Comparison of ENCODE assay signal across 1 cellular context in the genomic region with DNA sequence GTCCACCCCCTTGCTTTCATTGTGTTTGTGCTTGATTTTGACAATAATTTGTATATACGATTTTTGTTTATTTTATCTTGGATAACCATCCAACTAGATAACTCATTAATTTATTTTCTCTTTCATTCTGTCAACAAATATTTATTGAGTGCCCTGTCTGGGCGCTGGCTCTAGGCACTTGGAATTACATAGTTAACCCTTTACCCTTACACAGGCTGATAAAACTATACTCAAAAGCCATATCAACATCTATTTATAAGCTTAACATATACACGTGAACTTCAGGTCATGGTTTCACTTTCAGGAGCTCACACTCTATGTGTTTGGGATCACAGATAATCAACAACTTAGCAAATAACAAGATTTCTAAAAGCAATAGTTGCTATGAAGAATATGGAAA.
TF ChIP-seq lines count a peak whose summit lies in the region.

No MANE protein-coding gene starts in this region.

TF ChIP-seq in SK-N-SH treated with all-trans-retinoic acid at 6 μM for 48 hours, 23 proteins besides CTCF, POLR2A, EP300 and RAD21 (continued from another document):
- no peak for TF ChIP-seq BACH2 (CRISPR knock-in tag; IDR thresholded peaks at IDR 0.05; ENCODE audit: borderline replicate concordance)
- no peak for TF ChIP-seq ISL1 (CRISPR knock-in tag; IDR thresholded peaks at IDR 0.05)
- TF ChIP-seq, protein P1, sequence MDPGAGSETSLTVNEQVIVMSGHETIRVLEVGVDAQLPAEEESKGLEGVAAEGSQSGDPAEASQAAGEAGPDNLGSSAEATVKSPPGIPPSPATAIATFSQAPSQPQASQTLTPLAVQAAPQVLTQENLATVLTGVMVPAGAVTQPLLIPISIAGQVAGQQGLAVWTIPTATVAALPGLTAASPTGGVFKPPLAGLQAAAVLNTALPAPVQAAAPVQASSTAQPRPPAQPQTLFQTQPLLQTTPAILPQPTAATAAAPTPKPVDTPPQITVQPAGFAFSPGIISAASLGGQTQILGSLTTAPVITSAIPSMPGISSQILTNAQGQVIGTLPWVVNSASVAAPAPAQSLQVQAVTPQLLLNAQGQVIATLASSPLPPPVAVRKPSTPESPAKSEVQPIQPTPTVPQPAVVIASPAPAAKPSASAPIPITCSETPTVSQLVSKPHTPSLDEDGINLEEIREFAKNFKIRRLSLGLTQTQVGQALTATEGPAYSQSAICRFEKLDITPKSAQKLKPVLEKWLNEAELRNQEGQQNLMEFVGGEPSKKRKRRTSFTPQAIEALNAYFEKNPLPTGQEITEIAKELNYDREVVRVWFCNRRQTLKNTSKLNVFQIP (CRISPR knock-in tag; IDR thresholded peaks at IDR 0.05; ENCODE audit: borderline replicate concordance, low read depth), result no peak
- no peak for TF ChIP-seq TOX (CRISPR knock-in tag; IDR thresholded peaks at IDR 0.05; ENCODE audit: borderline replicate concordance)
- no peak for TF ChIP-seq TCF4 (CRISPR knock-in tag; IDR thresholded peaks at IDR 0.05; ENCODE audit: borderline replicate concordance)
- TF ChIP-seq, protein P2, sequence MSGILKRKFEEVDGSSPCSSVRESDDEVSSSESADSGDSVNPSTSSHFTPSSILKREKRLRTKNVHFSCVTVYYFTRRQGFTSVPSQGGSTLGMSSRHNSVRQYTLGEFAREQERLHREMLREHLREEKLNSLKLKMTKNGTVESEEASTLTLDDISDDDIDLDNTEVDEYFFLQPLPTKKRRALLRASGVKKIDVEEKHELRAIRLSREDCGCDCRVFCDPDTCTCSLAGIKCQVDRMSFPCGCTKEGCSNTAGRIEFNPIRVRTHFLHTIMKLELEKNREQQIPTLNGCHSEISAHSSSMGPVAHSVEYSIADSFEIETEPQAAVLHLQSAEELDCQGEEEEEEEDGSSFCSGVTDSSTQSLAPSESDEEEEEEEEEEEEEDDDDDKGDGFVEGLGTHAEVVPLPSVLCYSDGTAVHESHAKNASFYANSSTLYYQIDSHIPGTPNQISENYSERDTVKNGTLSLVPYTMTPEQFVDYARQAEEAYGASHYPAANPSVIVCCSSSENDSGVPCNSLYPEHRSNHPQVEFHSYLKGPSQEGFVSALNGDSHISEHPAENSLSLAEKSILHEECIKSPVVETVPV (CRISPR knock-in tag; IDR thresholded peaks at IDR 0.05), result no peak
- no peak for TF ChIP-seq ZFP30 (CRISPR knock-in tag; IDR thresholded peaks at IDR 0.05)
- no peak for TF ChIP-seq ARNTL (CRISPR knock-in tag; IDR thresholded peaks at IDR 0.05; ENCODE audit: borderline replicate concordance, low read depth)
- TF ChIP-seq, protein P3, sequence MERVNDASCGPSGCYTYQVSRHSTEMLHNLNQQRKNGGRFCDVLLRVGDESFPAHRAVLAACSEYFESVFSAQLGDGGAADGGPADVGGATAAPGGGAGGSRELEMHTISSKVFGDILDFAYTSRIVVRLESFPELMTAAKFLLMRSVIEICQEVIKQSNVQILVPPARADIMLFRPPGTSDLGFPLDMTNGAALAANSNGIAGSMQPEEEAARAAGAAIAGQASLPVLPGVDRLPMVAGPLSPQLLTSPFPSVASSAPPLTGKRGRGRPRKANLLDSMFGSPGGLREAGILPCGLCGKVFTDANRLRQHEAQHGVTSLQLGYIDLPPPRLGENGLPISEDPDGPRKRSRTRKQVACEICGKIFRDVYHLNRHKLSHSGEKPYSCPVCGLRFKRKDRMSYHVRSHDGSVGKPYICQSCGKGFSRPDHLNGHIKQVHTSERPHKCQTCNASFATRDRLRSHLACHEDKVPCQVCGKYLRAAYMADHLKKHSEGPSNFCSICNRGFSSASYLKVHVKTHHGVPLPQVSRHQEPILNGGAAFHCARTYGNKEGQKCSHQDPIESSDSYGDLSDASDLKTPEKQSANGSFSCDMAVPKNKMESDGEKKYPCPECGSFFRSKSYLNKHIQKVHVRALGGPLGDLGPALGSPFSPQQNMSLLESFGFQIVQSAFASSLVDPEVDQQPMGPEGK (CRISPR knock-in tag; IDR thresholded peaks at IDR 0.05; ENCODE audit: borderline replicate concordance), result no peak
- TF ChIP-seq SNAI2 (CRISPR knock-in tag; IDR thresholded peaks at IDR 0.05), result no peak
- TF ChIP-seq OSR1 (CRISPR knock-in tag; IDR thresholded peaks at IDR 0.05), result no peak
